Comparison of ENCODE assay signal across 1 cellular context in genomic region chr16:56849690-56850680, GRCh38.
TF ChIP-seq lines count a peak whose summit lies in the region.

No MANE protein-coding gene starts in this region.

TF ChIP-seq in HepG2, 621 proteins besides CTCF, POLR2A, EP300 and RAD21 (continued from another document and continues in another):
- TF ChIP-seq ZBTB2 (CRISPR knock-in tag; IDR thresholded peaks at IDR 0.05; ENCODE audit: low read depth) (no peak), ZNF296 (CRISPR knock-in tag; conservative IDR thresholded peaks at IDR 0.05) (no peak), ZNF616 (CRISPR knock-in tag; IDR thresholded peaks at IDR 0.05; ENCODE audit: low read depth) (no peak), THYN1 (CRISPR knock-in tag; IDR thresholded peaks at IDR 0.05; ENCODE audit: borderline replicate concordance, low read depth) (no peak), SAP130 (CRISPR knock-in tag; IDR thresholded peaks at IDR 0.05; ENCODE audit: low read depth) (peak; percentile 82), PHF20 (CRISPR knock-in tag; IDR thresholded peaks at IDR 0.05) (no peak), ZBTB21 (CRISPR knock-in tag; IDR thresholded peaks at IDR 0.05) (no peak), ZNF30 (CRISPR knock-in tag; IDR thresholded peaks at IDR 0.05) (no peak), FOXK1 (CRISPR knock-in tag; IDR thresholded peaks at IDR 0.05; ENCODE audit: borderline replicate concordance, low read depth) (no peak; the same call in 1 of the 2 replicates), POLR2G (IDR thresholded peaks at IDR 0.05; ENCODE audit: low read depth, low read length) (no peak), ZNF17 (CRISPR knock-in tag; IDR thresholded peaks at IDR 0.05) (no peak), SIX1 (CRISPR knock-in tag; IDR thresholded peaks at IDR 0.05; ENCODE audit: borderline replicate concordance) (no peak), ZNF788 (CRISPR knock-in tag; IDR thresholded peaks at IDR 0.05; ENCODE audit: borderline replicate concordance) (peak; percentile 10; the same call in 1 of the 2 replicates), PATZ1 (CRISPR knock-in tag; IDR thresholded peaks at IDR 0.05) (no peak), ZNF24 (IDR thresholded peaks at IDR 0.05) (no peak), MZF1 (CRISPR knock-in tag; IDR thresholded peaks at IDR 0.05; ENCODE audit: borderline replicate concordance) (no peak), TFE3 (CRISPR knock-in tag; IDR thresholded peaks at IDR 0.05) (0 out of 2 replicates have a peak, but pooled peaks have one; percentile 29), ZNF18 (CRISPR knock-in tag; IDR thresholded peaks at IDR 0.05; ENCODE audit: insufficient replicate concordance) (no peak), SNAI1 (CRISPR knock-in tag; IDR thresholded peaks at IDR 0.05; ENCODE audit: borderline replicate concordance) (0 out of 2 replicates have a peak, but pooled peaks have one; percentile 49), ZSCAN22 (CRISPR knock-in tag; IDR thresholded peaks at IDR 0.05) (no peak), ZNF557 (CRISPR knock-in tag; IDR thresholded peaks at IDR 0.05) (no peak), CBX2 (IDR thresholded peaks at IDR 0.05; ENCODE audit: low read depth, low read length) (no peak), CBX2 (CRISPR knock-in tag; IDR thresholded peaks at IDR 0.05; ENCODE audit: low read depth) (no peak), KAT8 (CRISPR knock-in tag; IDR thresholded peaks at IDR 0.05) (peak; percentile 57; the same call in 1 of the 2 replicates), CREBL2 (CRISPR knock-in tag; IDR thresholded peaks at IDR 0.05; ENCODE audit: borderline replicate concordance) (no peak), ZNF34 (CRISPR knock-in tag; IDR thresholded peaks at IDR 0.05; ENCODE audit: borderline replicate concordance) (no peak), KIAA2018 (CRISPR knock-in tag; IDR thresholded peaks at IDR 0.05; ENCODE audit: borderline replicate concordance) (no peak), ZNF20 (CRISPR knock-in tag; IDR thresholded peaks at IDR 0.05) (0 out of 2 replicates have a peak, but pooled peaks have one; percentile 19), NR2F2 (IDR thresholded peaks at IDR 0.05; ENCODE audit: borderline replicate concordance, low read depth) (0 out of 2 replicates have a peak, but pooled peaks have one; percentile 26), DDIT3 (CRISPR knock-in tag; IDR thresholded peaks at IDR 0.05) (no peak), BCLAF1 (IDR thresholded peaks at IDR 0.05) (no peak), GPBP1L1 (CRISPR knock-in tag; IDR thresholded peaks at IDR 0.05) (no peak), IKZF1 (IDR thresholded peaks at IDR 0.05) (no peak), ZKSCAN5 (CRISPR knock-in tag; IDR thresholded peaks at IDR 0.05) (no peak), PHF5A (CRISPR knock-in tag; IDR thresholded peaks at IDR 0.05; ENCODE audit: low read depth, unreplicated experiment) (no peak), ZNF503 (CRISPR knock-in tag; IDR thresholded peaks at IDR 0.05) (peak; percentile 72; the same call in 1 of the 2 replicates), SRF (IDR thresholded peaks at IDR 0.05; ENCODE audit: low read depth, low read length) (no peak), MIER2 (CRISPR knock-in tag; IDR thresholded peaks at IDR 0.05) (no peak), FOXA3 (CRISPR knock-in tag; IDR thresholded peaks at IDR 0.05) (peak; percentile 49; the same call in 1 of the 2 replicates), NFE2L1 (CRISPR knock-in tag; IDR thresholded peaks at IDR 0.05; ENCODE audit: borderline replicate concordance) (no peak)
